In the genomic region with DNA sequence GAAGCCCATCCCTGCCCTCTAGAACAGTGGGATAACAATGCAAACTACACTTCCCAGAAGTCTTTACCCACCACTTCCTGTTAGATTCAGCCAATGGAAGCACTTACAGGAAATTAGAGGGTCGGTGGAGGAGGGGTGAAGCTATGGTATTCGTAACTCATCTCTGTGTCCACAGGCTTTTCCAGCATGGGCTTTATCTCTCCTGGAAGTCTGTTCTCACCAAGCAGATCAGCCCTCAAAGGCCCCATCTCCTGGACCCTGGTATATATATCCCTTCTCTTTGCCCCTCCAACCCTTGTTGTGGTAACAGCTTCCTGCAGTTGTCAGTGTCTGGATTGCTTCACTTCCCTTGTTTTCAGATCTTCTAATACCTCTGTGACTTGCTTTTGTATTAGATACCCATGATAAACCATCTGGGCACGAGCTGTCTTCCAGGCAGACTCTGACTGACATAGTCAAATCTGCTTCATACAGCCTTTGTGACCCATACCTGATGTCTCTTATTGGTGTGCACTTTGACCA, we compare ENCODE assay signal across 8 cellular contexts.
DNase-seq lines count a peak whose midpoint lies in the region; ATAC-seq, FAIRE-seq and TF ChIP-seq lines count a peak whose summit lies in the region.

No MANE protein-coding gene starts in this region.

- H3K36me3 ChIP-seq in tibial nerve: no peaks in the 10 kb centered on the region

- TF ChIP-seq CTCF in retinal pigment epithelial cell (conservative IDR thresholded peaks at IDR 0.05; ENCODE audit: low read depth, low read length) (no peak), tibial nerve (IDR thresholded peaks at IDR 0.05) (no peak)

- no peaks in the 10 kb centered on the region for H3K4me1 ChIP-seq in tibial nerve

- FAIRE-seq in HTR-8/SVneo (lab: Jason Lieb, UNC): no peak

- no peaks in the 10 kb centered on the region for H3K27me3 Mint-ChIP-seq in activated T-cell treated with anti-CD3 and anti-CD28 coated beads, Interleukin-2, amount 50 U/mL, for 4 hours (ENCODE audit: low read depth)

- peak overlapping the region; percentile 72 for H3K4me3 Mint-ChIP-seq in activated T-cell treated with anti-CD3 and anti-CD28 coated beads, Interleukin-2, amount 50 U/mL, for 4 hours

- DNase-seq in DMS153 treated with DMSO at 0.1 percent for 48 hours (lab: John Stamatoyannopoulos, UW; ENCODE audit: unreplicated experiment) (peak; percentile 69), NCI-H1092 treated with DMSO at 0.1 percent for 48 hours (lab: John Stamatoyannopoulos, UW) (peak; percentile 73), hypothalamus (lab: John Stamatoyannopoulos, UW) (peak in 42 of 51 donors; percentile 5 to 87 (median 42)), retinal pigment epithelial cell (ENCODE audit: low read depth) (no peak), tibial nerve (ENCODE audit: low spot score in 2 of 2) (no peak), HTR-8/SVneo (ENCODE audit: insufficient read length, low spot score) (no peak)
- DNase-seq in activated T-cell treated with anti-CD3 and anti-CD28 coated beads, Interleukin-2, amount 50 U/mL, for 4 hours: no peak

- H3K9me3 Mint-ChIP-seq in activated T-cell treated with anti-CD3 and anti-CD28 coated beads, Interleukin-2, amount 50 U/mL, for 4 hours: peaks cover 4% of the 10 kb centered on the region

- peaks cover 12% of the 10 kb centered on the region for H3K4me1 Mint-ChIP-seq in activated T-cell treated with anti-CD3 and anti-CD28 coated beads, Interleukin-2, amount 50 U/mL, for 4 hours (ENCODE audit: low read depth)

- H3K36me3 Mint-ChIP-seq in activated T-cell treated with anti-CD3 and anti-CD28 coated beads, Interleukin-2, amount 50 U/mL, for 4 hours (ENCODE audit: insufficient read depth): no peaks in the 10 kb centered on the region

- no peak for TF ChIP-seq EP300 in tibial nerve (IDR thresholded peaks at IDR 0.05)

- no peaks in the 10 kb centered on the region for H3K27me3 ChIP-seq in tibial nerve

- WGBS in tibial nerve, 2 donors: 7 to 9% methylated on average over 3 of the region's 3 CpGs

- peak; percentile 75 for ATAC-seq in GM21447 (IDR thresholded peaks at IDR 0.05; ENCODE audit: unreplicated experiment)
- ATAC-seq in activated T-cell treated with anti-CD3 and anti-CD28 coated beads, Interleukin-2, amount 50 U/mL, for 4 hours: peak; percentile 85 to 91

- no peaks in the 10 kb centered on the region for H3K9me3 ChIP-seq in tibial nerve

- H3K27ac ChIP-seq in tibial nerve: no peak overlapping the region

- peak overlapping the region; percentile 38 for H3K4me3 ChIP-seq in retinal pigment epithelial cell (ENCODE audit: low read length)
- peak overlapping the region in 2 of 4 donors; percentile 16 to 37 for H3K4me3 ChIP-seq in tibial nerve

- no peak for TF ChIP-seq POLR2A in tibial nerve (IDR thresholded peaks at IDR 0.05)

Comparison
In these comparisons a context has a peak if more than half of its experiments do, and no peak if none do; other contexts are left out.
1. DNase-seq: peak in DMS153 treated with DMSO at 0.1 percent for 48 hours (single experiment), NCI-H1092 treated with DMSO at 0.1 percent for 48 hours (single experiment) and hypothalamus (42 of 51); none in activated T-cell treated with anti-CD3 and anti-CD28 coated beads, Interleukin-2, amount 50 U/mL, for 4 hours (single experiment), retinal pigment epithelial cell (single experiment), tibial nerve (0 of 2) and HTR-8/SVneo (single experiment).